In the genomic region with DNA sequence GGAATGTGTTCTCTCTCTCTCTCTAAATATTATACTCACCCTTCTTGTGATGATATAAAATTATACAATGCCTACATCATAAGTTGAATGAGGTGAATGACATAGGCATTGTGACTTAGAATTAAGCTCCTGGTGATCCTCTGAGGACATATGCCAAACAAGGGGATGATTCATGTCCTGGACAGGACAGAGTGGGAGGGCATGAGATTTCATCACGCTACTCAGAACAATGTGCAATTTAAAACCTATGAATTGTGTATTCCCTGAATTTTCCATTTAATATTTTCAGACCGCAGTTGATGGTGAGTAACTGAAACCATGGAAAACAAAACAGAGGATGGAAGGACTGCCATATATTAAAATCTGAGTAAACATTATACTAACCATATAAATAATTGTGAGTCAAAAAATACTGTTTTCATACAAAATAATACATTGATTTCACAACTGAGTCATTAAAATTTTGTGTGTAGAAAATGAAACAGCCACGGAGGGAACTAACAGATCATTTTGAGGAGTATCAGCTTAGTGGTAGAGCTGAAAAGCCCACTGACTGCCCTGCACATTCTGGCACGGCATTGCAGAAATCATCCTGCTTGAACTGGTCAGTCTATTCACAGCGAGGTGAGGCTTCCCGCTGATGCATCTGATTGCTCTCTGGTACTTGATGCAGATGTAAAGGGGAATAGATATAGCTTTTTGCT, we compare ENCODE assay signal across 15 cellular contexts.
DNase-seq lines count a peak whose midpoint lies in the region; ATAC-seq, FAIRE-seq and TF ChIP-seq lines count a peak whose summit lies in the region.
"Had no signal": no experiment of that assay in that cellular context is flagged by ENCODE, and none has a peak within 500 bp of the region (broad histone marks: within the 10 kb centered on the region; RNA-seq: fewer than 3 reads in every experiment).

No MANE protein-coding gene starts in this region.

- intact Hi-C loops in endothelial cell of umbilical vein (cut with micrococcal nuclease) (loop anchor here (2.0 to 10.0 kb wide), 2 partner anchors 460 to 1778 kb away; no protein-coding TSS in a partner anchor), Calu3 (cut with micrococcal nuclease; ENCODE audit: unreplicated experiment) (no loop called here)

- no peaks in the 10 kb centered on the region for H3K36me3 Mint-ChIP-seq in Calu3 (ENCODE audit: insufficient read depth, unreplicated experiment)
- H3K36me3 Mint-ChIP-seq: stimulated activated memory B cell treated with anti-CD40 and anti-IgM and Interleukin-4, amounts not matched to agents 10 μg/mL and 1 μg/mL and 100 μg/mL, for 72 hours had no signal

- no peak overlapping the region for H3K27ac Mint-ChIP-seq in Calu3 (ENCODE audit: unreplicated experiment)
- H3K27ac Mint-ChIP-seq: activated T-helper 1 cell treated with anti-CD3 and anti-CD28 coated beads, Interleukin-12 subunit alpha, Interleukin-12 subunit beta, Interleukin-2, Interleukin-4 antibody, amounts not matched to agents 30 ng/mL and 10 ng/mL and 1 ng/mL, durations not matched to agents 14 hours and 24 hours and 36 hours; stimulated activated memory B cell treated with anti-CD40 and anti-IgM and Interleukin-4, amounts not matched to agents 10 μg/mL and 1 μg/mL and 100 μg/mL, for 72 hours had no signal

- TF ChIP-seq CTCF in endothelial cell of umbilical vein (IDR thresholded peaks at IDR 0.05; ENCODE audit: extremely low read depth in 1 of 2, insufficient read depth in 1 of 2, low read depth in 1 of 2, low read length in 2 of 2) (no peak), osteoblast (IDR thresholded peaks at IDR 0.05; ENCODE audit: extremely low read depth, low read depth, low read length) (no peak), Calu3 (IDR thresholded peaks at IDR 0.05; ENCODE audit: unreplicated experiment) (no peak), omental fat pad (IDR thresholded peaks at IDR 0.05) (no peak)

- no peak overlapping the region for H3K9ac ChIP-seq in endothelial cell of umbilical vein (replicated peaks; ENCODE audit: extremely low read depth, insufficient read depth, low read length)

- ATAC-seq in activated CD4-positive, CD25-positive, alpha-beta regulatory T cell treated with anti-CD3 and anti-CD28 coated beads, Interleukin-2, amount 50 U/mL, for 24 hours, result no peak
- ATAC-seq in omental fat pad (ENCODE audit: low FRiP score), result no peak
- ATAC-seq: gastroesophageal sphincter; left cardiac atrium; pancreas; stimulated activated memory B cell treated with anti-CD40 and anti-IgM and Interleukin-4, amounts not matched to agents 10 μg/mL and 1 μg/mL and 100 μg/mL, for 72 hours had no signal

- dilution Hi-C loops in endothelial cell of umbilical vein (cut with MboI; ENCODE audit: extremely low pct_ligation_motif_present, low sequenced_read_pairs), result no loop called here

- no peaks in the 10 kb centered on the region for H3K27me3 Mint-ChIP-seq in Calu3 (ENCODE audit: unreplicated experiment)
- H3K27me3 Mint-ChIP-seq: IgD-negative memory B cell; stimulated activated memory B cell treated with anti-CD40 and anti-IgM and Interleukin-4, amounts not matched to agents 10 μg/mL and 1 μg/mL and 100 μg/mL, for 72 hours had no signal

- no peaks in the 10 kb centered on the region for H3K36me3 ChIP-seq in endothelial cell of umbilical vein (ENCODE audit: control insufficient read depth in 2 of 2, extremely low read depth in 1 of 2, insufficient read depth in 2 of 2, low read length in 2 of 2)
- H3K36me3 ChIP-seq in osteoblast (ENCODE audit: insufficient read depth, low read length), result no peaks in the 10 kb centered on the region
- H3K36me3 ChIP-seq: gastroesophageal sphincter, HAP-1, pancreas had no signal

- peak; percentile 44 for FAIRE-seq in endothelial cell of umbilical vein (lab: Jason Lieb, UNC)
- FAIRE-seq: pancreas had no signal

- H3K9me1 ChIP-seq in endothelial cell of umbilical vein (replicated peaks; ENCODE audit: control insufficient read depth, extremely low read depth, insufficient read depth, low read length), result no peaks in the 10 kb centered on the region

- H3K4me2 ChIP-seq in endothelial cell of umbilical vein (ENCODE audit: insufficient read depth, low read length), result peak overlapping the region; percentile 32
- peak overlapping the region; percentile 89 for H3K4me2 ChIP-seq in osteoblast (ENCODE audit: insufficient read depth, low read length)

- no peak for TF ChIP-seq POLR2A in endothelial cell of umbilical vein (IDR thresholded peaks at IDR 0.05; ENCODE audit: low read depth, low read length)

- H3K4me3 Mint-ChIP-seq in Calu3 (ENCODE audit: low read depth, unreplicated experiment), result no peak overlapping the region
- H3K4me3 Mint-ChIP-seq: activated T-helper 1 cell treated with anti-CD3 and anti-CD28 coated beads, Interleukin-12 subunit alpha, Interleukin-12 subunit beta, Interleukin-2, Interleukin-4 antibody, amounts not matched to agents 30 ng/mL and 10 ng/mL and 1 ng/mL, durations not matched to agents 14 hours and 24 hours and 36 hours; IgD-negative memory B cell; stimulated activated memory B cell treated with anti-CD40 and anti-IgM and Interleukin-4, amounts not matched to agents 10 μg/mL and 1 μg/mL and 100 μg/mL, for 72 hours had no signal

- no peaks in the 10 kb centered on the region for H3K9me3 ChIP-seq in endothelial cell of umbilical vein (replicated peaks; ENCODE audit: control insufficient read depth, insufficient read depth, low read length)
- H3K9me3 ChIP-seq in osteoblast (ENCODE audit: low read depth, low read length), result no peaks in the 10 kb centered on the region
- H3K9me3 ChIP-seq: gastroesophageal sphincter, HAP-1, pancreas had no signal

- H3K27me3 ChIP-seq in endothelial cell of umbilical vein (ENCODE audit: control insufficient read depth in 2 of 2, insufficient read depth in 2 of 2, low read length in 2 of 2) (no peaks in the 10 kb centered on the region), osteoblast (ENCODE audit: insufficient read depth, low read length) (no peaks in the 10 kb centered on the region)
- H3K27me3 ChIP-seq: gastroesophageal sphincter, pancreas had no signal

- no TSS peak for BruUV-seq in endothelial cell of umbilical vein (replicated peaks; lab: Mats Ljungman, UMichigan)
- no TSS peak for BruUV-seq in Calu3 (replicated peaks; lab: Mats Ljungman, UMichigan)

- peaks cover 5% of the 10 kb centered on the region for H3K4me1 ChIP-seq in endothelial cell of umbilical vein (ENCODE audit: control insufficient read depth, extremely low read depth, insufficient read depth, low read length)
- H3K4me1 ChIP-seq in osteoblast (ENCODE audit: insufficient read depth, low read length), result peaks cover 14% of the 10 kb centered on the region
- H3K4me1 ChIP-seq: gastroesophageal sphincter, HAP-1, pancreas had no signal

- no peaks in the 10 kb centered on the region for H3K9me3 Mint-ChIP-seq in Calu3 (ENCODE audit: low read depth, unreplicated experiment)

- H4K20me1 ChIP-seq in endothelial cell of umbilical vein (replicated peaks; ENCODE audit: control insufficient read depth, extremely low read depth, insufficient read depth, low read length) (no peaks in the 10 kb centered on the region), osteoblast (ENCODE audit: insufficient read depth, low read length) (no peaks in the 10 kb centered on the region)

- H3K79me2 ChIP-seq in endothelial cell of umbilical vein (ENCODE audit: control insufficient read depth, insufficient read depth, low read length) (no peaks in the 10 kb centered on the region), osteoblast (ENCODE audit: insufficient read depth, low read length) (no peaks in the 10 kb centered on the region)

- H2AFZ ChIP-seq in endothelial cell of umbilical vein (ENCODE audit: low read depth, low read length), result peak overlapping the region; percentile 77
- H2AFZ ChIP-seq in osteoblast (ENCODE audit: low read length), result peak overlapping the region; percentile 81

- no peaks in the 10 kb centered on the region for H3K4me1 Mint-ChIP-seq in Calu3 (ENCODE audit: low read depth, unreplicated experiment)
- H3K4me1 Mint-ChIP-seq: IgD-negative memory B cell; stimulated activated memory B cell treated with anti-CD40 and anti-IgM and Interleukin-4, amounts not matched to agents 10 μg/mL and 1 μg/mL and 100 μg/mL, for 72 hours had no signal

- no peak overlapping the region for H3K4me3 ChIP-seq in endothelial cell of umbilical vein (replicated peaks in 1 of 3; ENCODE audit: insufficient read depth in 1 of 3, low read depth in 1 of 3, low read length in 3 of 3)
- peak overlapping the region; percentile 65 for H3K4me3 ChIP-seq in osteoblast (ENCODE audit: insufficient read depth, low read length)
- H3K4me3 ChIP-seq: gastroesophageal sphincter, HAP-1, pancreas had no signal

- POLR2A ChIA-PET in endothelial cell of umbilical vein (lab: Charles Lee), result no interaction called here

- H3K27ac ChIP-seq in endothelial cell of umbilical vein (ENCODE audit: insufficient read depth, low read depth, low read length) (no peak overlapping the region), osteoblast (ENCODE audit: low read depth, low read length) (peak overlapping the region; percentile 93)
- H3K27ac ChIP-seq: gastroesophageal sphincter, pancreas had no signal

- peak; percentile 34 for DNase-seq in HS-5 (ENCODE audit: low read depth)
- peak; percentile 48 for DNase-seq in SHP77 treated with DMSO at 0.1 percent for 48 hours (lab: John Stamatoyannopoulos, UW)
- DNase-seq in endothelial cell of umbilical vein (ENCODE audit: low read depth, low spot score), result peak; percentile 80
- no peak for DNase-seq in osteoblast (ENCODE audit: insufficient read length, low spot score, missing footprints)
- DNase-seq in Calu3, result no peak
- DNase-seq in omental fat pad (ENCODE audit: low spot score), result no peak
- DNase-seq: left cardiac atrium; pancreas; stimulated activated CD4-positive, alpha-beta T cell treated with anti-CD3 and anti-CD28 coated beads, Interleukin-1b, Interleukin-23, amount 100 ng/mL, for 48 hours had no signal

- CTCF ChIA-PET in endothelial cell of umbilical vein (lab: Charles Lee) (interaction anchor here (1.0 to 3.8 kb wide), 4 partner anchors 17 to 762 kb away, joined by 3 to 48 read pairs (median 6); no protein-coding TSS in a partner anchor), Calu3 (lab: Charles Lee) (no interaction called here)

TF ChIP-seq in endothelial cell of umbilical vein, 7 proteins besides CTCF, POLR2A, EP300 and RAD21:
- TF ChIP-seq JUN (IDR thresholded peaks at IDR 0.05; ENCODE audit: borderline replicate concordance, insufficient read depth, insufficient read length, low read depth) (peak; percentile 50), POLR2AphosphoS5 (IDR thresholded peaks at IDR 0.05; ENCODE audit: insufficient read depth, low read depth, low read length) (no peak), FOS (IDR thresholded peaks at IDR 0.05; ENCODE audit: borderline replicate concordance, insufficient read depth, low read length) (peak; percentile 61)

Comparison
In these comparisons a context has a peak if more than half of its experiments do, and no peak if none do; other contexts are left out.
1. DNase-seq: peak in HS-5 (single experiment), SHP77 treated with DMSO at 0.1 percent for 48 hours (single experiment) and endothelial cell of umbilical vein (single experiment); none in osteoblast (single experiment), Calu3 (single experiment) and omental fat pad (single experiment).